ENCODE assay signal across 8 cellular contexts in the genomic region with DNA sequence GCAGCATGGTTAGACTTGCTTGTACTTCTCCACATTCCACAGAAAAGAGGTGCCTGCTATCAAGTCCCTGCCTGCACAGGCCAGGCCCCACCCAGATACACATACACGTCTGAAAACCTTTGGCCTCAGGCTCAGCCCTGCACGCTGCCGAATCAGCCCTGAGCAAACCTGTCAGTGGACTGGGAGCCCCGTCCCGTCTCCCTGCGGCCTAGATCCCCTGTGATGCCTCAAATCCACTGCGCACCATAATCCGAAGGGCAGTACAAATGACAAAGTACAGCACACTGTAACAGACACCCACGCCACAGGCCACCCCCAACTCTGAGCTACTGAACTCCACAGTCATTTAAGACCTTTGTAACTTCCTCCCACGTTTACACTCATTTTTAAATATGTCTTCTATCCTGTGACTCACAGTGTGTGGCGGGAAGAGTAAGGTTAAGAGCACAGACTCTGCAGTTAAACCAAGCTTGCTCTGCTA.
DNase-seq lines count a peak whose midpoint lies in the region; ATAC-seq, FAIRE-seq and TF ChIP-seq lines count a peak whose summit lies in the region.

No MANE protein-coding gene starts in this region.

- ATAC-seq in GM21423 (IDR thresholded peaks at IDR 0.05; ENCODE audit: unreplicated experiment): peak; percentile 61

- FAIRE-seq in HTR-8/SVneo (lab: Jason Lieb, UNC): no peak

- intact Hi-C loops in Calu3 (cut with micrococcal nuclease; ENCODE audit: unreplicated experiment): loop anchor here (2.0 to 5.0 kb wide), 2 partner anchors 38 to 67 kb away; a partner anchor contains a TSS

- H3K36me3 Mint-ChIP-seq in Calu3 (ENCODE audit: insufficient read depth, unreplicated experiment) (peaks cover 19% of the 10 kb centered on the region), nephron progenitor cell (ENCODE audit: low read depth) (peaks cover 7% of the 10 kb centered on the region)

- no TSS peak for BruUV-seq in Calu3 (replicated peaks; lab: Mats Ljungman, UMichigan)

- TF ChIP-seq CTCF in Calu3 (IDR thresholded peaks at IDR 0.05; ENCODE audit: unreplicated experiment) (no peak), nephron progenitor cell (IDR thresholded peaks at IDR 0.05) (no peak)

- H3K4me3 Mint-ChIP-seq in Calu3 (ENCODE audit: low read depth, unreplicated experiment) (peak overlapping the region; percentile 53), nephron progenitor cell (no peak overlapping the region)

- DNase-seq in Calu3: peak; percentile 37
- DNase-seq in HT-29 (ENCODE audit: low spot score): peak; percentile 70
- peak; percentile 62 to 71 for DNase-seq in activated T-cell treated with anti-CD3 and anti-CD28 coated beads, Interleukin-2, amount 50 U/mL, for 48 hours
- no peak for DNase-seq in nephron progenitor cell
- no peak for DNase-seq in NCI-H524 (lab: John Stamatoyannopoulos, UW)
- DNase-seq in HTR-8/SVneo (ENCODE audit: insufficient read length, low spot score): no peak
- DNase-seq in epidermal melanocyte (ENCODE audit: insufficient read length, low spot score): no peak

- H3K27me3 Mint-ChIP-seq in Calu3 (ENCODE audit: unreplicated experiment) (no peaks in the 10 kb centered on the region), nephron progenitor cell (ENCODE audit: low read depth, poor library complexity) (no peaks in the 10 kb centered on the region)

- H3K27ac Mint-ChIP-seq in Calu3 (ENCODE audit: unreplicated experiment): peak overlapping the region; percentile 66
- H3K27ac Mint-ChIP-seq in nephron progenitor cell: peak overlapping the region; percentile 93

- H3K4me1 Mint-ChIP-seq in Calu3 (ENCODE audit: low read depth, unreplicated experiment) (peaks cover 38% of the 10 kb centered on the region), nephron progenitor cell (peaks cover 11% of the 10 kb centered on the region)

- CTCF ChIA-PET in Calu3 (lab: Charles Lee): interaction anchor here (0.8 to 3.0 kb wide), 8 partner anchors 10 to 279 kb away, joined by 3 to 14 read pairs (median 4); a partner anchor contains a TSS

- no peaks in the 10 kb centered on the region for H3K9me3 Mint-ChIP-seq in Calu3 (ENCODE audit: low read depth, unreplicated experiment)
- peaks cover 10% of the 10 kb centered on the region for H3K9me3 Mint-ChIP-seq in nephron progenitor cell

Comparison
In these comparisons a context has a peak if more than half of its experiments do, and no peak if none do; other contexts are left out.
1. DNase-seq: peak in Calu3 (single experiment), HT-29 (single experiment) and activated T-cell treated with anti-CD3 and anti-CD28 coated beads, Interleukin-2, amount 50 U/mL, for 48 hours (2 of 2); none in nephron progenitor cell (single experiment), NCI-H524 (0 of 2), HTR-8/SVneo (single experiment) and epidermal melanocyte (single experiment).